16 cellular contexts compared by ENCODE assay signal in genomic region chr19:38569368-38569983, GRCh38. TPM values are rescaled to one million over a fixed set of nuclear protein-coding genes. Genes with fewer than 3 reads are reported as not detected.
"Had no signal": no experiment of that assay in that cellular context is flagged by ENCODE, and none has a peak within 500 bp of the region (broad histone marks: within the 10 kb centered on the region; RNA-seq: fewer than 3 reads in every experiment).

No MANE protein-coding gene starts in this region.

- H3K36me3 ChIP-seq: esophagus squamous epithelium, right atrium auricular region, WERI-Rb-1 had no signal

- H3K4me3 ChIP-seq: esophagus squamous epithelium, mucosa of descending colon, right atrium auricular region had no signal

- H3K27me3 ChIP-seq: right atrium auricular region had no signal

- H3K27ac Mint-ChIP-seq: activated CD4-positive, alpha-beta T cell treated with anti-CD3 and anti-CD28 coated beads, Interleukin-2, amount 10 ng/mL, durations not matched to agents 7 days and 5 days; natural killer cell had no signal

- H3K36me3 Mint-ChIP-seq: natural killer cell; stimulated activated memory B cell treated with anti-CD40 and anti-IgM and Interleukin-4, amounts not matched to agents 10 μg/mL and 1 μg/mL and 100 μg/mL, for 72 hours had no signal

- ATAC-seq: mucosa of descending colon; natural killer cell; stimulated activated memory B cell treated with anti-CD40 and anti-IgM and Interleukin-4, amounts not matched to agents 10 μg/mL and 1 μg/mL and 100 μg/mL, for 72 hours had no signal

- H3K9me3 Mint-ChIP-seq: activated CD4-positive, alpha-beta T cell treated with anti-CD3 and anti-CD28 coated beads, Interleukin-2, amount 10 ng/mL, durations not matched to agents 7 days and 5 days; natural killer cell; stimulated activated memory B cell treated with anti-CD40 and anti-IgM and Interleukin-4, amounts not matched to agents 10 μg/mL and 1 μg/mL and 100 μg/mL, for 72 hours had no signal

- H3K4me3 Mint-ChIP-seq: activated CD4-positive, alpha-beta T cell treated with anti-CD3 and anti-CD28 coated beads, Interleukin-2, amount 10 ng/mL, durations not matched to agents 7 days and 5 days; natural killer cell; stimulated activated memory B cell treated with anti-CD40 and anti-IgM and Interleukin-4, amounts not matched to agents 10 μg/mL and 1 μg/mL and 100 μg/mL, for 72 hours had no signal

- DNase-seq: activated CD4-positive, alpha-beta T cell treated with anti-CD3 and anti-CD28 coated beads, Interleukin-2, amount 10 ng/mL, durations not matched to agents 7 days and 5 days; activated naive CD4-positive, alpha-beta T cell; activated T-cell treated with anti-CD3 and anti-CD28 coated beads, Interleukin-2, amount 50 U/mL, for 48 hours; esophagus squamous epithelium; foreskin fibroblast; mucosa of descending colon; natural killer cell; posterior cingulate gyrus; small intestine; substantia nigra; T-helper 1 cell; trophoblast cell; WERI-Rb-1 had no signal

RNA-seq across cellular contexts. Expression of gene MAP4K1, which starts 48.3 kb away (rescaled TPM):
- total RNA-seq: lung microvascular endothelial cell had no signal
